ENCODE assay signal across 33 cellular contexts in the genomic region with DNA sequence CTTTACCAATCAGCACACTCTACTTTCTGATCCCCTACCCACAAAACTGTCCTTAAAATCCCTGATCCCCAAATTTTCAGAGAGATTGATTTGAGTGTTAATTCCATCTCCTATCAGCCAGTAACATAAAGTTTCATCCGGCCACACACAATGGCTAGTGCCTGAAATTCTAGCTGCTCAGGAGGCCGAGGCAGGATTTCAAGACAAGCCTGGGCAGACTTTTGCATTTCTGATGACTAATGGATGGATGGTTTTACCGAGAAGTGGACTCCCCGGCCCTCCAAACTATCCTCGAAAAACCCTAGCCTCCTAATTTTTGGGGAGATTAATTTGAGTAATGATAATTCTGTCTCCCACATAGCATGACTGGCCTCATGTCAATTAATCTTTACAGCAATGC.
"Had no signal": no experiment of that assay in that cellular context is flagged by ENCODE, and none has a peak within 500 bp of the region (broad histone marks: within the 10 kb centered on the region; RNA-seq: fewer than 3 reads in every experiment).

No MANE protein-coding gene starts in this region.

- DNase-seq: activated CD4-positive, alpha-beta memory T cell treated with anti-CD3 and anti-CD28 coated beads, Interleukin-2, amount 10 ng/mL, durations not matched to agents 7 days and 5 days; activated CD4-positive, alpha-beta T cell treated with anti-CD3 and anti-CD28 coated beads, Interleukin-2, amount 10 ng/mL, durations not matched to agents 24 days and 14 days; activated CD4-positive, CD25-positive, alpha-beta regulatory T cell treated with anti-CD3 and anti-CD28 coated beads, Interleukin-2, amount 50 U/mL, for 72 hours; activated naive CD8-positive, alpha-beta T cell treated with anti-CD3 and anti-CD28 coated beads, Interleukin-2, amount 50 U/mL, for 24 hours; activated T-cell treated with anti-CD3 and anti-CD28 coated beads, Interleukin-2, amount 50 U/mL, for 4 hours; amygdala; esophagus squamous epithelium; hypothalamus; immature natural killer cell; kidney; left colon; midbrain; ovary; retina; sigmoid colon; small intestine; stimulated activated CD4-positive, alpha-beta T cell treated with anti-CD3 and anti-CD28 coated beads, Interleukin-1b, Interleukin-23, amount 100 ng/mL, for 48 hours; stimulated activated CD4-positive, alpha-beta T cell treated with anti-CD3 and anti-CD28 coated beads, Interleukin-4, amount 100 ng/mL, for 4 hours; stimulated activated CD8-positive, alpha-beta memory T cell treated with anti-CD3 and anti-CD28 coated beads, Interleukin-4, amount 100 ng/mL, for 48 hours; stomach; T-helper 2 cell; thyroid gland; upper lobe of left lung had no signal

- H3K36me3 Mint-ChIP-seq: activated naive CD4-positive, alpha-beta T cell treated with anti-CD3 and anti-CD28 coated beads, Interleukin-2, amount 50 U/mL, for 24 hours; immature natural killer cell; memory B cell; stimulated activated memory B cell treated with anti-CD40 and anti-IgM and Interleukin-4, amounts not matched to agents 10 μg/mL and 1 μg/mL and 100 μg/mL, for 72 hours had no signal

- H3K4me1 Mint-ChIP-seq: activated CD4-positive, alpha-beta memory T cell treated with anti-CD3 and anti-CD28 coated beads, Interleukin-2, amount 10 ng/mL, durations not matched to agents 7 days and 5 days; activated CD4-positive, alpha-beta T cell treated with anti-CD3 and anti-CD28 coated beads, Interleukin-2, amount 10 ng/mL, durations not matched to agents 24 days and 14 days; activated naive CD4-positive, alpha-beta T cell treated with anti-CD3 and anti-CD28 coated beads, Interleukin-2, amount 50 U/mL, for 24 hours; activated naive CD8-positive, alpha-beta T cell treated with anti-CD3 and anti-CD28 coated beads, Interleukin-2, amount 50 U/mL, for 24 hours; central memory CD8-positive, alpha-beta T cell; immature natural killer cell; memory B cell; nephron; stimulated activated memory B cell treated with anti-CD40 and anti-IgM and Interleukin-4, amounts not matched to agents 10 μg/mL and 1 μg/mL and 100 μg/mL, for 72 hours had no signal

- H3K27me3 ChIP-seq: esophagus squamous epithelium, ovary, sigmoid colon, stomach, thyroid gland, upper lobe of left lung, vagina had no signal

- H3K9me3 Mint-ChIP-seq: activated CD4-positive, alpha-beta memory T cell treated with anti-CD3 and anti-CD28 coated beads, Interleukin-2, amount 10 ng/mL, durations not matched to agents 7 days and 5 days; activated CD4-positive, alpha-beta T cell treated with anti-CD3 and anti-CD28 coated beads, Interleukin-2, amount 10 ng/mL, durations not matched to agents 24 days and 14 days; activated naive CD4-positive, alpha-beta T cell treated with anti-CD3 and anti-CD28 coated beads, Interleukin-2, amount 50 U/mL, for 24 hours; activated naive CD8-positive, alpha-beta T cell treated with anti-CD3 and anti-CD28 coated beads, Interleukin-2, amount 50 U/mL, for 24 hours; activated T-cell treated with anti-CD3 and anti-CD28 coated beads, Interleukin-2, amount 50 U/mL, for 4 hours; activated T-helper 2 cell treated with anti-CD3 and anti-CD28 coated beads, Interferon-gamma antibody, Interleukin-2, Interleukin-4, amounts not matched to agents 10 μg/mL and 5 μg/mL and 100 μg/mL, durations not matched to agents 14 hours and 24 hours and 36 hours; dendritic cell treated with granulocyte-macrophage colony-stimulating factor and Interleukin-4, amounts not matched to agents 40 ng/mL and 50 ng/mL, for 4 days; memory B cell; nephron; stimulated activated memory B cell treated with anti-CD40 and anti-IgM and Interleukin-4, amounts not matched to agents 10 μg/mL and 1 μg/mL and 100 μg/mL, for 72 hours had no signal

- H3K4me3 Mint-ChIP-seq: activated CD4-positive, alpha-beta memory T cell treated with anti-CD3 and anti-CD28 coated beads, Interleukin-2, amount 10 ng/mL, durations not matched to agents 7 days and 5 days; activated CD4-positive, alpha-beta T cell treated with anti-CD3 and anti-CD28 coated beads, Interleukin-2, amount 10 ng/mL, durations not matched to agents 24 days and 14 days; activated naive CD4-positive, alpha-beta T cell treated with anti-CD3 and anti-CD28 coated beads, Interleukin-2, amount 50 U/mL, for 24 hours; activated naive CD8-positive, alpha-beta T cell treated with anti-CD3 and anti-CD28 coated beads, Interleukin-2, amount 50 U/mL, for 24 hours; activated T-cell treated with anti-CD3 and anti-CD28 coated beads, Interleukin-2, amount 50 U/mL, for 4 hours; central memory CD8-positive, alpha-beta T cell; dendritic cell treated with granulocyte-macrophage colony-stimulating factor and Interleukin-4, amounts not matched to agents 40 ng/mL and 50 ng/mL, for 4 days; immature natural killer cell; memory B cell; nephron; stimulated activated memory B cell treated with anti-CD40 and anti-IgM and Interleukin-4, amounts not matched to agents 10 μg/mL and 1 μg/mL and 100 μg/mL, for 72 hours had no signal

- H3K9me3 ChIP-seq: esophagus squamous epithelium, ovary, prostate gland, sigmoid colon, stomach, thyroid gland, upper lobe of left lung, vagina had no signal

- H3K27ac Mint-ChIP-seq: activated CD4-positive, alpha-beta memory T cell treated with anti-CD3 and anti-CD28 coated beads, Interleukin-2, amount 10 ng/mL, durations not matched to agents 7 days and 5 days; activated CD4-positive, alpha-beta T cell treated with anti-CD3 and anti-CD28 coated beads, Interleukin-2, amount 10 ng/mL, durations not matched to agents 24 days and 14 days; activated naive CD4-positive, alpha-beta T cell treated with anti-CD3 and anti-CD28 coated beads, Interleukin-2, amount 50 U/mL, for 24 hours; activated naive CD8-positive, alpha-beta T cell treated with anti-CD3 and anti-CD28 coated beads, Interleukin-2, amount 50 U/mL, for 24 hours; activated T-helper 2 cell treated with anti-CD3 and anti-CD28 coated beads, Interferon-gamma antibody, Interleukin-2, Interleukin-4, amounts not matched to agents 10 μg/mL and 5 μg/mL and 100 μg/mL, durations not matched to agents 14 hours and 24 hours and 36 hours; dendritic cell treated with granulocyte-macrophage colony-stimulating factor and Interleukin-4, amounts not matched to agents 40 ng/mL and 50 ng/mL, for 4 days; immature natural killer cell; memory B cell; nephron; stimulated activated memory B cell treated with anti-CD40 and anti-IgM and Interleukin-4, amounts not matched to agents 10 μg/mL and 1 μg/mL and 100 μg/mL, for 72 hours had no signal

- H3K4me1 ChIP-seq: esophagus squamous epithelium, prostate gland, sigmoid colon, stomach, thyroid gland, upper lobe of left lung, vagina had no signal

- H3K36me3 ChIP-seq: esophagus squamous epithelium, ovary, prostate gland, sigmoid colon, stomach, thyroid gland, upper lobe of left lung, vagina had no signal

- ATAC-seq: activated naive CD8-positive, alpha-beta T cell treated with anti-CD3 and anti-CD28 coated beads, Interleukin-2, amount 50 U/mL, for 24 hours; activated T-cell treated with anti-CD3 and anti-CD28 coated beads, Interleukin-2, amount 50 U/mL, for 4 hours; left colon; stimulated activated memory B cell treated with anti-CD40 and anti-IgM and Interleukin-4, amounts not matched to agents 10 μg/mL and 1 μg/mL and 100 μg/mL, for 72 hours had no signal

- H3K4me3 ChIP-seq: esophagus squamous epithelium, ovary, prostate gland, sigmoid colon, stomach, thyroid gland, upper lobe of left lung, vagina had no signal

- H3K27me3 Mint-ChIP-seq: activated CD4-positive, alpha-beta memory T cell treated with anti-CD3 and anti-CD28 coated beads, Interleukin-2, amount 10 ng/mL, durations not matched to agents 7 days and 5 days; activated CD4-positive, alpha-beta T cell treated with anti-CD3 and anti-CD28 coated beads, Interleukin-2, amount 10 ng/mL, durations not matched to agents 24 days and 14 days; activated naive CD4-positive, alpha-beta T cell treated with anti-CD3 and anti-CD28 coated beads, Interleukin-2, amount 50 U/mL, for 24 hours; activated naive CD8-positive, alpha-beta T cell treated with anti-CD3 and anti-CD28 coated beads, Interleukin-2, amount 50 U/mL, for 24 hours; central memory CD8-positive, alpha-beta T cell; dendritic cell treated with granulocyte-macrophage colony-stimulating factor and Interleukin-4, amounts not matched to agents 40 ng/mL and 50 ng/mL, for 4 days; stimulated activated memory B cell treated with anti-CD40 and anti-IgM and Interleukin-4, amounts not matched to agents 10 μg/mL and 1 μg/mL and 100 μg/mL, for 72 hours had no signal

- H3K27ac ChIP-seq: epithelial cell of prostate, esophagus squamous epithelium, ovary, prostate gland, sigmoid colon, stomach, thyroid gland, upper lobe of left lung, vagina had no signal
